ENCODE assay signal across 38 cellular contexts in the genomic region with DNA sequence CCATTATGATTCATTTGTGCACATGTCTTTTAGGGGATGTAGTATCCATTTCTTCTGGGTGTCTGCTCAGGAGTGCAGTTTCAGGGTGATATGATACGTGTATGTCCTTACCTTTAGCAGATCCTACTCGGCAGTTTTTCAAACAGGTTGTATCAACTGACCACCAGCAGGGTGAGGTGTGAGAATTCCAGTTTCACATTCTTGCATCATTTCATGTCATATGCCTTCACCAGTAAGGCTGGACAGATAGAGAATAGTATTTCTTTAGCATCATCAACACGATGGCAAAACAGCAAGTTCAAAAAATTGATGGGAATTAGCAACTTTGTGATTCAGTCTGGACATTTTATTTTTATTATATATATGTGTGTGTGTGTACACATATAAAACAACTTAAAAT.
"Had no signal": no experiment of that assay in that cellular context is flagged by ENCODE, and none has a peak within 500 bp of the region (broad histone marks: within the 10 kb centered on the region; RNA-seq: fewer than 3 reads in every experiment).

No MANE protein-coding gene starts in this region.

- H3K27ac ChIP-seq: adrenal gland, ascending aorta, cardiac muscle cell, VCaP had no signal

- FAIRE-seq: bronchial epithelial cell, TTC549 had no signal

- H3K27ac Mint-ChIP-seq: activated B cell treated with CpG ODN at 0.5 μM for 24 hours; activated CD4-positive, alpha-beta memory T cell treated with anti-CD3 and anti-CD28 coated beads for 36 hours; activated CD4-positive, alpha-beta T cell treated with anti-CD3 and anti-CD28 coated beads, Interleukin-2, amount 10 ng/mL, durations not matched to agents 24 days and 14 days; activated CD8-positive, alpha-beta T cell treated with anti-CD3 and anti-CD28 coated beads for 36 hours; activated naive CD4-positive, alpha-beta T cell treated with anti-CD3 and anti-CD28 coated beads for 36 hours; activated naive CD4-positive, alpha-beta T cell treated with anti-CD3 and anti-CD28 coated beads, Interleukin-2, amount 50 U/mL, for 72 hours; activated naive CD8-positive, alpha-beta T cell treated with anti-CD3 and anti-CD28 coated beads for 36 hours; activated T-cell treated with anti-CD3 and anti-CD28 coated beads, Interleukin-2, amount 50 U/mL, for 24 hours; activated T-helper 1 cell treated with anti-CD3 and anti-CD28 coated beads, Interleukin-12 subunit alpha, Interleukin-12 subunit beta, Interleukin-2, Interleukin-4 antibody, amounts not matched to agents 30 ng/mL and 10 ng/mL and 1 ng/mL, durations not matched to agents 14 hours and 24 hours and 36 hours; activated T-helper 17 cell treated with anti-CD3 and anti-CD28 coated beads, Interleukin-2, amount 50 U/mL, for 72 hours; brain; T-helper 1 cell treated with Interleukin-12 subunit alpha and Interleukin-12 subunit beta and Interleukin-4 antibody, amounts not matched to agents 30 μg/mL and 1 μg/mL, for 36 hours; T-helper 2 cell treated with Interferon-gamma antibody and Interleukin-4, amounts not matched to agents 5 μg/mL and 100 μg/mL, for 36 hours had no signal

- H3K9me3 ChIP-seq: adrenal gland, ascending aorta had no signal

- ATAC-seq: activated CD8-positive, alpha-beta T cell treated with anti-CD3 and anti-CD28 coated beads for 36 hours; activated naive CD4-positive, alpha-beta T cell treated with anti-CD3 and anti-CD28 coated beads, Interleukin-2, amount 50 U/mL, for 72 hours; activated T-helper 17 cell treated with anti-CD3 and anti-CD28 coated beads, Interleukin-2, amount 50 U/mL, for 72 hours had no signal

- H3K36me3 Mint-ChIP-seq: activated CD4-positive, alpha-beta memory T cell treated with anti-CD3 and anti-CD28 coated beads for 36 hours had no signal

- H3K4me3 Mint-ChIP-seq: activated B cell treated with CpG ODN at 0.5 μM for 24 hours; activated CD4-positive, alpha-beta memory T cell treated with anti-CD3 and anti-CD28 coated beads for 36 hours; activated CD4-positive, alpha-beta T cell treated with anti-CD3 and anti-CD28 coated beads, Interleukin-2, amount 10 ng/mL, durations not matched to agents 24 days and 14 days; activated CD8-positive, alpha-beta T cell treated with anti-CD3 and anti-CD28 coated beads for 36 hours; activated naive CD4-positive, alpha-beta T cell treated with anti-CD3 and anti-CD28 coated beads for 36 hours; activated naive CD8-positive, alpha-beta T cell treated with anti-CD3 and anti-CD28 coated beads for 36 hours; activated T-cell treated with anti-CD3 and anti-CD28 coated beads, Interleukin-2, amount 50 U/mL, for 24 hours; activated T-helper 1 cell treated with anti-CD3 and anti-CD28 coated beads, Interleukin-12 subunit alpha, Interleukin-12 subunit beta, Interleukin-2, Interleukin-4 antibody, amounts not matched to agents 30 ng/mL and 10 ng/mL and 1 ng/mL, durations not matched to agents 14 hours and 24 hours and 36 hours; activated T-helper 17 cell treated with anti-CD3 and anti-CD28 coated beads, Interleukin-2, amount 50 U/mL, for 72 hours; brain; central memory CD8-positive, alpha-beta T cell; T-helper 1 cell treated with Interleukin-12 subunit alpha and Interleukin-12 subunit beta and Interleukin-4 antibody, amounts not matched to agents 30 μg/mL and 1 μg/mL, for 36 hours; T-helper 2 cell treated with Interferon-gamma antibody and Interleukin-4, amounts not matched to agents 5 μg/mL and 100 μg/mL, for 36 hours had no signal

- H3K36me3 ChIP-seq: adrenal gland, ascending aorta, cardiac muscle cell had no signal

- H3K4me1 ChIP-seq: adrenal gland, ascending aorta had no signal

- DNase-seq: activated B cell treated with CpG ODN at 0.5 μM for 24 hours; activated CD4-positive, alpha-beta memory T cell treated with anti-CD3 and anti-CD28 coated beads for 36 hours; activated CD4-positive, alpha-beta T cell treated with anti-CD3 and anti-CD28 coated beads for 4 hours; activated CD4-positive, alpha-beta T cell treated with anti-CD3 and anti-CD28 coated beads, Interleukin-2, amount 10 ng/mL, durations not matched to agents 24 days and 14 days; activated CD4-positive, alpha-beta T cell treated with anti-CD3 and anti-CD28 coated beads, Interleukin-2, amount 50 U/mL, for 1 hour; activated CD4-positive, alpha-beta T cell treated with anti-CD3 and anti-CD28 coated beads, Interleukin-2, amount 50 U/mL, for 4 hours; activated CD4-positive, CD25-positive, alpha-beta regulatory T cell treated with anti-CD3 and anti-CD28 coated beads, Interleukin-2, amount 50 U/mL, for 72 hours; activated CD8-positive, alpha-beta memory T cell treated with anti-CD3 and anti-CD28 coated beads, Interleukin-2, amount 50 U/mL, for 4 hours; activated CD8-positive, alpha-beta T cell treated with anti-CD3 and anti-CD28 coated beads for 36 hours; activated effector memory CD4-positive, alpha-beta T cell treated with anti-CD3 and anti-CD28 coated beads, Interleukin-2, amount 50 U/mL, for 16 hours; activated gamma-delta T cell treated with Interleukin-2 at 50 U/mL for 16 hours; activated naive CD4-positive, alpha-beta T cell; activated naive CD4-positive, alpha-beta T cell treated with anti-CD3 and anti-CD28 coated beads for 36 hours; activated naive CD4-positive, alpha-beta T cell treated with anti-CD3 and anti-CD28 coated beads, Interleukin-2, amount 50 U/mL, for 16 hours; activated naive CD8-positive, alpha-beta T cell treated with anti-CD3 and anti-CD28 coated beads for 36 hours; activated T-cell treated with anti-CD3 and anti-CD28 coated beads for 4 hours; activated T-cell treated with anti-CD3 and anti-CD28 coated beads, Interleukin-2, amount 50 U/mL, for 24 hours; activated T-cell treated with anti-CD3 and anti-CD28 coated beads, Interleukin-2, amount 50 U/mL, for 48 hours; adrenal gland; amygdala; anterior cingulate cortex; caudate nucleus; cerebellar nuclear complex; T-helper 1 cell; T-helper 2 cell; T-helper 9 cell had no signal

- H3K27me3 Mint-ChIP-seq: activated B cell treated with CpG ODN at 0.5 μM for 24 hours; activated CD4-positive, alpha-beta memory T cell treated with anti-CD3 and anti-CD28 coated beads for 36 hours; activated CD4-positive, alpha-beta T cell treated with anti-CD3 and anti-CD28 coated beads, Interleukin-2, amount 10 ng/mL, durations not matched to agents 24 days and 14 days; activated CD8-positive, alpha-beta T cell treated with anti-CD3 and anti-CD28 coated beads for 36 hours; activated naive CD8-positive, alpha-beta T cell treated with anti-CD3 and anti-CD28 coated beads for 36 hours; activated T-cell treated with anti-CD3 and anti-CD28 coated beads, Interleukin-2, amount 50 U/mL, for 24 hours; activated T-helper 17 cell treated with anti-CD3 and anti-CD28 coated beads, Interleukin-2, amount 50 U/mL, for 72 hours; central memory CD8-positive, alpha-beta T cell had no signal

- H3K27me3 ChIP-seq: adrenal gland, ascending aorta, cardiac muscle cell had no signal

- H3K4me3 ChIP-seq: adrenal gland, ascending aorta, cardiac muscle cell had no signal

- H3K9me3 Mint-ChIP-seq: central memory CD8-positive, alpha-beta T cell had no signal

- H3K4me1 Mint-ChIP-seq: activated B cell treated with CpG ODN at 0.5 μM for 24 hours; activated CD4-positive, alpha-beta T cell treated with anti-CD3 and anti-CD28 coated beads, Interleukin-2, amount 10 ng/mL, durations not matched to agents 24 days and 14 days; activated T-helper 17 cell treated with anti-CD3 and anti-CD28 coated beads, Interleukin-2, amount 50 U/mL, for 72 hours; brain; central memory CD8-positive, alpha-beta T cell had no signal
